ENCODE assay signal across 8 cellular contexts in the genomic region with DNA sequence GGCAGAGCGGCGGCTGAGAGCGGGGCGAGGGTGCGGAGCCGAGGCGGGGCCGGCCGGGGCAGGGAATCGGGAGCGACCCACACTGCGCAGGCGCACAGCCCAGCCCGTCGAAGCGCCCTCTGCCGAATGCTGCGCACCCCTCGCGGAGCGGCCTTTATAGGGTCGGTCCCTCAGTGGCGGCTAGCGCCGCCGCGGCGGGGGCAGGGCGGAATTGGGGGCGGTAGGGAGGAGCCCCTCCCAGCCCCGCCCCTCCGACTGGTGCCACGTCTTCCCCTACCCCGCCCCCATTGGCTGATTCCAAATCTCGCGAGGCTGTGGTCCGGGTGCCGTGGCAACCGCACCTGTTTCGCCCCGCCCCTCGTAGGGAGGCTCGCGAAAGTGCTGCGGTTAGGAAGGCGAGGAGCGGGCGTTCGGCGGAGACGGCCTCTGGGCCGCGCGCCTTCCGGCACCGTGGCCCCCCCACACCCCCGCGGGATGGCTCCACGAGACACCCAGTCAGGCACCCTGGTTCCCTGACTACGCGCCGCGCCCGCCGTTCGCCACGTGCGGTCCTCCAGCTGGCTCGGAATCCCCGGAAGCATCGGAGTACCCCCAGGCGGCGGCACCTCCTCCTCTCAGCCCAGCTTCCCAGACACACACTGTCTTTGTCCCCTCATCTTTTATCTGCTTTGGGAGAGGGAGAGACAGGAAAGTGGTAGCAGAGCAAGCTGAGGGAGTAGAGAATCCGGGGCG. TPM values are rescaled to one million over a fixed set of nuclear protein-coding genes. Genes with fewer than 3 reads are reported as not detected.
A peak's percentile ranks its signal among the peaks of the same experiment; 100 is the strongest.
DNase-seq lines count a peak whose midpoint lies in the region; ATAC-seq, FAIRE-seq and TF ChIP-seq lines count a peak whose summit lies in the region.

A gene (minus strand): TSS at position 128 of the 732 bp plus-strand sequence. CDS start 157 bp downstream, outside the sequence.

- H3K36me3 ChIP-seq in OCI-LY1 (ENCODE audit: insufficient read depth, low read length) (peaks cover 16% of the 10 kb centered on the region; the same call in 1 of the 2 replicates), endothelial cell of umbilical vein (ENCODE audit: control insufficient read depth in 2 of 2, extremely low read depth in 1 of 2, insufficient read depth in 2 of 2, low read length in 2 of 2) (peaks cover 0 to 3% of the 10 kb centered on the region in 2 experiments)

- H3K9me2 ChIP-seq in OCI-LY1 (ENCODE audit: low read depth, low read length) = no peaks in the 10 kb centered on the region

- peak; percentile 99 for FAIRE-seq in endothelial cell of umbilical vein (lab: Jason Lieb, UNC)

- peak; percentile 99 for DNase-seq in DMS 273 (lab: John Stamatoyannopoulos, UW; ENCODE audit: unreplicated experiment)
- DNase-seq in HuH-7 (ENCODE audit: low spot score) = peak; percentile 94
- peak; percentile 100 for DNase-seq in activated CD8-positive, alpha-beta memory T cell treated with anti-CD3 and anti-CD28 coated beads, Interleukin-2, amount 50 U/mL, for 48 hours
- peak; percentile 97 for DNase-seq in endothelial cell of umbilical vein (ENCODE audit: low read depth, low spot score)
- peak; percentile 97 for DNase-seq in middle frontal gyrus (ENCODE audit: extremely low spot score, low spot score)
- peak; percentile 98 to 100 for DNase-seq in stimulated activated CD8-positive, alpha-beta memory T cell treated with anti-CD3 and anti-CD28 coated beads, Interleukin-2, amount 100 ng/mL, for 48 hours (ENCODE audit: low read depth in 2 of 2)

- TF ChIP-seq CTCF in OCI-LY1 (IDR thresholded peaks at IDR 0.05; ENCODE audit: low read length) = peak; percentile 52
- peak; percentile 42 to 74 for TF ChIP-seq CTCF in endothelial cell of umbilical vein (IDR thresholded peaks at IDR 0.05; ENCODE audit: extremely low read depth in 1 of 2, insufficient read depth in 1 of 2, low read depth in 1 of 2, low read length in 2 of 2)

- peak; percentile 61 for ATAC-seq in GM21515 (IDR thresholded peaks at IDR 0.05; ENCODE audit: unreplicated experiment)

- TF ChIP-seq POLR2A in endothelial cell of umbilical vein (IDR thresholded peaks at IDR 0.05; ENCODE audit: low read depth, low read length) = peak; percentile 99

- H3K9me3 ChIP-seq in OCI-LY1 (ENCODE audit: low read length) (no peaks in the 10 kb centered on the region), endothelial cell of umbilical vein (replicated peaks; ENCODE audit: control insufficient read depth, insufficient read depth, low read length) (no peaks in the 10 kb centered on the region)

- CTCF ChIA-PET in endothelial cell of umbilical vein (lab: Charles Lee) = interaction anchor here (0.7 to 5.2 kb wide), 8 partner anchors 9 to 91 kb away, joined by 3 to 77 read pairs (median 12); a partner anchor contains a TSS

- H3K4me2 ChIP-seq in OCI-LY1 (ENCODE audit: low read length) = peak within 1 kb of the TSS; percentile 98
- H3K4me2 ChIP-seq in endothelial cell of umbilical vein (ENCODE audit: insufficient read depth, low read length) = peak within 1 kb of the TSS; percentile 79

- BruUV-seq in endothelial cell of umbilical vein (replicated peaks; lab: Mats Ljungman, UMichigan) = TSS peak; percentile 81

- peak within 1 kb of the TSS; percentile 96 for H3K27ac ChIP-seq in OCI-LY1 (ENCODE audit: low read depth, low read length, poor library complexity, severe bottlenecking)
- H3K27ac ChIP-seq in endothelial cell of umbilical vein (ENCODE audit: insufficient read depth, low read depth, low read length) = peak within 1 kb of the TSS; percentile 71

- no peak within 1 kb of the TSS for H2AFZ ChIP-seq in OCI-LY1 (ENCODE audit: low read length)
- peak within 1 kb of the TSS; percentile 49 for H2AFZ ChIP-seq in endothelial cell of umbilical vein (ENCODE audit: low read depth, low read length)

- H3K4me1 ChIP-seq in OCI-LY1 (ENCODE audit: insufficient read depth, low read length, severe bottlenecking) (peaks cover 84% of the 10 kb centered on the region), endothelial cell of umbilical vein (ENCODE audit: control insufficient read depth, extremely low read depth, insufficient read depth, low read length) (peaks cover 22% of the 10 kb centered on the region)

- dilution Hi-C loops in endothelial cell of umbilical vein (cut with MboI; ENCODE audit: extremely low pct_ligation_motif_present, low sequenced_read_pairs) = no loop called here

- H4K20me1 ChIP-seq in OCI-LY1 (ENCODE audit: insufficient read depth, low read length) (no peaks in the 10 kb centered on the region), endothelial cell of umbilical vein (replicated peaks; ENCODE audit: control insufficient read depth, extremely low read depth, insufficient read depth, low read length) (no peaks in the 10 kb centered on the region)

- POLR2A ChIA-PET in endothelial cell of umbilical vein (lab: Charles Lee) = interaction anchor here (0.6 to 3.9 kb wide), 12 partner anchors 10 to 188 kb away, joined by 3 to 45 read pairs (median 5); no protein-coding TSS in a partner anchor

- intact Hi-C loops in endothelial cell of umbilical vein (cut with micrococcal nuclease) = loop anchor here (1.0 kb wide), 5 partner anchors 9 to 39 kb away; a partner anchor contains a TSS

- no peaks in the 10 kb centered on the region; the same call in 1 of the 2 replicates for H3F3A ChIP-seq in OCI-LY1 (ENCODE audit: insufficient read depth, low read length)

- H3K27me3 ChIP-seq in OCI-LY1 (ENCODE audit: insufficient read depth, low read length) (no peaks in the 10 kb centered on the region), endothelial cell of umbilical vein (ENCODE audit: control insufficient read depth in 2 of 2, insufficient read depth in 2 of 2, low read length in 2 of 2) (no peaks in the 10 kb centered on the region)

- H3K79me2 ChIP-seq in OCI-LY1 (ENCODE audit: insufficient read depth, low read length) (peaks cover 29% of the 10 kb centered on the region), endothelial cell of umbilical vein (ENCODE audit: control insufficient read depth, insufficient read depth, low read length) (peaks cover 41% of the 10 kb centered on the region)

- H3K9ac ChIP-seq in OCI-LY1 (ENCODE audit: low read length) (peak within 1 kb of the TSS; percentile 99), endothelial cell of umbilical vein (replicated peaks; ENCODE audit: extremely low read depth, insufficient read depth, low read length) (peak within 1 kb of the TSS; percentile 91)

- H3K4me3 ChIP-seq in OCI-LY1 (ENCODE audit: low read depth, low read length, poor library complexity, severe bottlenecking) = peak within 1 kb of the TSS; percentile 98
- peak within 1 kb of the TSS; percentile 54 to 92 (median 74) for H3K4me3 ChIP-seq in endothelial cell of umbilical vein (replicated peaks in 1 of 3; ENCODE audit: insufficient read depth in 1 of 3, low read depth in 1 of 3, low read length in 3 of 3)

- H3K9me1 ChIP-seq in endothelial cell of umbilical vein (replicated peaks; ENCODE audit: control insufficient read depth, extremely low read depth, insufficient read depth, low read length) = no peaks in the 10 kb centered on the region

TF ChIP-seq in endothelial cell of umbilical vein, 7 proteins besides CTCF, POLR2A, EP300 and RAD21:
- TF ChIP-seq MYC (IDR thresholded peaks at IDR 0.05; ENCODE audit: low read depth, low read length) (peak; percentile 13), POLR2AphosphoS5 (IDR thresholded peaks at IDR 0.05; ENCODE audit: insufficient read depth, low read depth, low read length) (peak; percentile 100), JUN (IDR thresholded peaks at IDR 0.05; ENCODE audit: borderline replicate concordance, insufficient read depth, insufficient read length, low read depth) (no peak)

RNA-seq across cellular contexts. Expression of the gene that starts here (rescaled TPM):
- total RNA-seq in endothelial cell of umbilical vein = 98.0 and 109 TPM in 2 replicates
- 136 and 140 TPM in 2 replicates for polyA plus RNA-seq in endothelial cell of umbilical vein
- polyA plus RNA-seq in endothelial cell of umbilical vein (2011; cell fraction: cytosol; rRNA removed) = 109 and 112 TPM in 2 replicates
- 91.7 and 102 TPM in 2 replicates for polyA plus RNA-seq in endothelial cell of umbilical vein (2011; cell fraction: nucleus; rRNA removed)
- polyA plus RNA-seq in endothelial cell of umbilical vein (2012) = 101 and 131 TPM in 2 replicates
- polyA minus RNA-seq in endothelial cell of umbilical vein = 136 and 168 TPM in 2 replicates
- 41.1 TPM for polyA minus RNA-seq in endothelial cell of umbilical vein (2011; cell fraction: cytosol; rRNA and poly(A)+ RNA removed)
- polyA minus RNA-seq in endothelial cell of umbilical vein (2011; cell fraction: nucleus; rRNA and poly(A)+ RNA removed) = 35.6 and 63.3 TPM in 2 replicates

Comparison
In these comparisons a context has a peak if more than half of its experiments do, and no peak if none do; other contexts are left out.
1. Peak in every context shown above with its lines: DNase-seq, ATAC-seq, H3K4me3 ChIP-seq and H3K27ac ChIP-seq.